Comparison of ENCODE assay signal across 26 cellular contexts in the genomic region with DNA sequence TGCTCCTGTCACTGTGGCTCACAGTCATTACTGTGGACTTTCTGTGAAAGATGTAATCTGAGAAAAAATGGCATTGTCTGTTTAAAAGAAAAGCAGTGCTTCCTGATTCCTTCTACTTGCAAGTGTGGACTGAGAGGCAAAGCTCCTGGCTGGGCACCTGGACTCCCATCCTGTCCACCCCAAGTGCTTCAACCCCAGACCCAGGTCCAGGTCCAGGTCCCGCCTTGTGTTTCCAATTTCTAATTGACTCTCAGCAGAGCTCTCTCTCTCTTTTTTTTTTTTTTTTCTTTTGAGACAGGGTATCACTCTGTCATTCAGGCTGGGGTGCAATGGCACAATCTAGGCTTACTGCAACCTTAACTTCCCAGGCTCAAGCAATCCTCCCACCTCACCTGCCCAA.
"Had no signal": no experiment of that assay in that cellular context is flagged by ENCODE, and none has a peak within 500 bp of the region (broad histone marks: within the 10 kb centered on the region; RNA-seq: fewer than 3 reads in every experiment).

No MANE protein-coding gene starts in this region.

- H3K36me3 ChIP-seq: lower lobe of right lung, pancreas, prostate gland, spleen, upper lobe of left lung, vagina had no signal

- H3K36me3 Mint-ChIP-seq: stimulated activated memory B cell treated with anti-CD40 and anti-IgM and Interleukin-4, amounts not matched to agents 10 μg/mL and 1 μg/mL and 100 μg/mL, for 72 hours had no signal

- DNase-seq: hypothalamus; immature natural killer cell; kidney; left colon; left lung; lower lobe of right lung; mammary epithelial cell; mesenchymal stem cell; naive thymus-derived CD8-positive, alpha-beta T cell; retina; right cardiac atrium; spleen; stimulated activated CD4-positive, alpha-beta T cell treated with anti-CD3 and anti-CD28 coated beads, Interleukin-4, amount 100 ng/mL, for 4 hours; stimulated activated CD8-positive, alpha-beta memory T cell treated with anti-CD3 and anti-CD28 coated beads, Interleukin-4, amount 100 ng/mL, for 48 hours; stimulated activated naive CD4-positive, alpha-beta T cell treated with Interleukin-2 at 50 U/mL for 16 hours; stimulated activated naive CD8-positive, alpha-beta T cell treated with anti-CD3 and anti-CD28 coated beads, Interleukin-15, amount 100 ng/mL, for 72 hours; substantia nigra; upper lobe of left lung had no signal

- H3K9me3 Mint-ChIP-seq: immature natural killer cell; naive thymus-derived CD8-positive, alpha-beta T cell; neural crest cell; stimulated activated naive CD8-positive, alpha-beta T cell treated with anti-CD3 and anti-CD28 coated beads, Interleukin-15, amount 100 ng/mL, for 72 hours had no signal

- H3K4me1 ChIP-seq: left lung, pancreas, prostate gland, spleen, upper lobe of left lung, vagina had no signal

- H3K4me3 ChIP-seq: left lung, lower lobe of right lung, pancreas, prostate gland, skin epidermis, spleen, tibial nerve, upper lobe of left lung, vagina had no signal

- H3K27ac ChIP-seq: left lung, lower lobe of right lung, pancreas, prostate gland, skin epidermis, spleen, tibial nerve, upper lobe of left lung, vagina had no signal

- H3K9me3 ChIP-seq: lower lobe of right lung, pancreas, prostate gland, upper lobe of left lung, vagina had no signal

- H3K4me1 Mint-ChIP-seq: stimulated activated memory B cell treated with anti-CD40 and anti-IgM and Interleukin-4, amounts not matched to agents 10 μg/mL and 1 μg/mL and 100 μg/mL, for 72 hours had no signal

- H3K27me3 ChIP-seq: left lung, pancreas, spleen, tibial nerve, upper lobe of left lung, vagina had no signal

- H3K27me3 Mint-ChIP-seq: naive thymus-derived CD8-positive, alpha-beta T cell; stimulated activated naive CD8-positive, alpha-beta T cell treated with anti-CD3 and anti-CD28 coated beads, Interleukin-15, amount 100 ng/mL, for 72 hours had no signal

- H3K27ac Mint-ChIP-seq: nephron; stimulated activated memory B cell treated with anti-CD40 and anti-IgM and Interleukin-4, amounts not matched to agents 10 μg/mL and 1 μg/mL and 100 μg/mL, for 72 hours; stimulated activated naive CD8-positive, alpha-beta T cell treated with anti-CD3 and anti-CD28 coated beads, Interleukin-15, amount 100 ng/mL, for 72 hours had no signal

- H3K4me3 Mint-ChIP-seq: immature natural killer cell; naive thymus-derived CD8-positive, alpha-beta T cell; nephron; neural crest cell; stimulated activated memory B cell treated with anti-CD40 and anti-IgM and Interleukin-4, amounts not matched to agents 10 μg/mL and 1 μg/mL and 100 μg/mL, for 72 hours; stimulated activated naive CD8-positive, alpha-beta T cell treated with anti-CD3 and anti-CD28 coated beads, Interleukin-15, amount 100 ng/mL, for 72 hours had no signal
